Comparison of ENCODE assay signal across 8 cellular contexts in genomic region chr15:101489633-101490407, GRCh38. TPM values are rescaled to one million over a fixed set of nuclear protein-coding genes. Genes with fewer than 3 reads are reported as not detected.
DNase-seq lines count a peak whose midpoint lies in the region; ATAC-seq, FAIRE-seq and TF ChIP-seq lines count a peak whose summit lies in the region.

TSS of gene PCSK6 (minus strand) at chr15:101489707. CDS start at chr15:101489670, 37 bp downstream.

- H3K27me3 ChIP-seq in endodermal cell (ENCODE audit: control insufficient read depth, insufficient read depth, low read length, poor library complexity, severe bottlenecking) (peaks cover 22% of the 10 kb centered on the region), MM.1S (replicated peaks; ENCODE audit: insufficient read depth, low read length) (no peaks in the 10 kb centered on the region; the same call in 1 of the 2 replicates)

- H3K27ac Mint-ChIP-seq in endodermal cell: no peak within 1 kb of the TSS

- H3F3A ChIP-seq in MM.1S (ENCODE audit: insufficient read depth, low read length): no peaks in the 10 kb centered on the region

- no peaks in the 10 kb centered on the region for H3K9me2 ChIP-seq in MM.1S (replicated peaks; ENCODE audit: insufficient read depth, low read length)

- H3K27me3 Mint-ChIP-seq in endodermal cell (ENCODE audit: insufficient read depth): peaks cover 48% of the 10 kb centered on the region

- H3K79me2 ChIP-seq in MM.1S (ENCODE audit: low read length): no peaks in the 10 kb centered on the region

- no peaks in the 10 kb centered on the region for H3K36me3 Mint-ChIP-seq in endodermal cell (ENCODE audit: low read depth)

- peak; percentile 70 for DNase-seq in COLO668 (lab: John Stamatoyannopoulos, UW; ENCODE audit: unreplicated experiment)
- peak; percentile 93 for DNase-seq in HuH-7.5 (ENCODE audit: low spot score)
- peak; percentile 72 for DNase-seq in endodermal cell
- peak in 2 of 3 donors; percentile 54 to 77 for DNase-seq in mucosa of descending colon
- no peak for DNase-seq in urothelium cell line (ENCODE audit: low spot score)
- no peak for DNase-seq in MM.1S
- DNase-seq in inferior parietal cortex (ENCODE audit: extremely low spot score): no peak

- H3K4me3 ChIP-seq in endodermal cell (ENCODE audit: low read length) (peak within 1 kb of the TSS; percentile 23), mucosa of descending colon (peak within 1 kb of the TSS; percentile 9), MM.1S (ENCODE audit: low read length) (no peak within 1 kb of the TSS)

- ATAC-seq in mucosa of descending colon (peak; percentile 78), HG02759 (IDR thresholded peaks at IDR 0.05; ENCODE audit: unreplicated experiment) (no peak)

- H3K9me3 ChIP-seq in endodermal cell (ENCODE audit: control insufficient read depth, low read length) (no peaks in the 10 kb centered on the region), mucosa of descending colon (no peaks in the 10 kb centered on the region), MM.1S (replicated peaks; ENCODE audit: insufficient read depth, low read length) (no peaks in the 10 kb centered on the region)

- H3K9me3 Mint-ChIP-seq in endodermal cell: no peaks in the 10 kb centered on the region

- intact Hi-C loops in mucosa of descending colon (cut with DNase I, micrococcal nuclease): no loop called here

- peaks cover 4% of the 10 kb centered on the region for H3K4me1 Mint-ChIP-seq in endodermal cell

- no peak for TF ChIP-seq CTCF in endodermal cell (conservative IDR thresholded peaks at IDR 0.05)
- no peak for TF ChIP-seq CTCF in mucosa of descending colon (IDR thresholded peaks at IDR 0.05)
- no peak for TF ChIP-seq CTCF in MM.1S (IDR thresholded peaks at IDR 0.05; ENCODE audit: low read length)

- no peak within 1 kb of the TSS for H2AFZ ChIP-seq in MM.1S (ENCODE audit: low read length)

- no peak for FAIRE-seq in urothelium cell line (lab: Jason Lieb, UNC)

- WGBS in endodermal cell (ENCODE audit: insufficient coverage in 1 of 2, insufficient read length in 1 of 2), 2 experiments: 26 to 70% methylated on average over 30 to 101 of the region's 103 CpGs

- no peaks in the 10 kb centered on the region for H3K4me1 ChIP-seq in endodermal cell (ENCODE audit: control insufficient read depth, insufficient read depth, low read length)
- no peaks in the 10 kb centered on the region for H3K4me1 ChIP-seq in mucosa of descending colon (ENCODE audit: low read depth)
- H3K4me1 ChIP-seq in MM.1S (ENCODE audit: low read length): no peaks in the 10 kb centered on the region

- no peak within 1 kb of the TSS for H3K4me2 ChIP-seq in MM.1S (ENCODE audit: low read depth, low read length)

- no peak within 1 kb of the TSS for H3K9ac ChIP-seq in endodermal cell (ENCODE audit: extremely low read depth, low read length, poor library complexity, severe bottlenecking)
- H3K9ac ChIP-seq in MM.1S (ENCODE audit: low read length): no peak within 1 kb of the TSS

- H3K36me3 ChIP-seq in endodermal cell (ENCODE audit: control insufficient read depth, insufficient read depth, low read length): no peaks in the 10 kb centered on the region
- H3K36me3 ChIP-seq in mucosa of descending colon (ENCODE audit: low read depth): no peaks in the 10 kb centered on the region
- no peaks in the 10 kb centered on the region for H3K36me3 ChIP-seq in MM.1S (replicated peaks; ENCODE audit: insufficient read depth, low read length)

- H3K27ac ChIP-seq in endodermal cell (ENCODE audit: low read depth, low read length) (no peak within 1 kb of the TSS), MM.1S (ENCODE audit: low read length) (no peak within 1 kb of the TSS)

- no peaks in the 10 kb centered on the region for H4K20me1 ChIP-seq in MM.1S (ENCODE audit: insufficient read depth, low read length)

- peak within 1 kb of the TSS; percentile 50 for H3K4me3 Mint-ChIP-seq in endodermal cell

RNA-seq across cellular contexts. Expression of gene PCSK6, which starts in this region (rescaled TPM):
- total RNA-seq in endodermal cell (1 to 10 TPM; 6.6 to 9.8 TPM), mucosa of descending colon (10 to 100 TPM; 21.3 to 58.4 (median 30.3) TPM)
- polyA plus RNA-seq in endodermal cell (2013, experiment 1 of 2): 4.2 TPM
- polyA plus RNA-seq in endodermal cell (2013, experiment 2 of 2): 4.7 TPM

Comparison
In these comparisons a context has a peak if more than half of its experiments do, and no peak if none do; other contexts are left out.
1. DNase-seq: peak in COLO668 (single experiment), HuH-7.5 (single experiment), endodermal cell (single experiment) and mucosa of descending colon (2 of 3); none in urothelium cell line (single experiment), MM.1S (single experiment) and inferior parietal cortex (single experiment).